ENCODE assay signal across 9 cellular contexts in the genomic region with DNA sequence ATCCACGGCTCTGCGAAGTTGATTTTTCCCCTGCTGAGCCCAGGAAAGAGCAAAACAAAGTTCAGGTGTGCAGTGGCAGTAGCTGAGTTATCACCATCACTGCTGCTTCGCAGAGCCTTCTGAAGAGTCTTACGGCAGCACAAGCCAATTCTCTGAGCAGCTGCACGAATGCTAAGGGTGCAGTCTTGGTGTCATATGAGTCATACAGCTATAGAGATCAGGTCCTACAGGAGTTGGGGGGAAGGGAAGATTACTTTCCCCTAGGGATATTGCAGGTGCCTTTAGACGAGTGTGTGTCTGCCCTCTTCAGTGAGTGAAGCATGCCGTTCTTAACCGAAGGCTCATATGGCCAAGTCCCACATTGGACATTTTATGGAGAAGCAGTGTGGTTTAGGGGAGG.
DNase-seq lines count a peak whose midpoint lies in the region; ATAC-seq and TF ChIP-seq lines count a peak whose summit lies in the region.
"Had no signal": no experiment of that assay in that cellular context is flagged by ENCODE, and none has a peak within 500 bp of the region (broad histone marks: within the 10 kb centered on the region; RNA-seq: fewer than 3 reads in every experiment).

No MANE protein-coding gene starts in this region.

- H3K4me1 Mint-ChIP-seq in stimulated activated memory B cell treated with anti-CD40 and anti-IgM and Interleukin-4, amounts not matched to agents 10 μg/mL and 1 μg/mL and 100 μg/mL, for 72 hours = peaks cover 20% of the 10 kb centered on the region
- peaks cover 2% of the 10 kb centered on the region for H3K4me1 Mint-ChIP-seq in CD14-positive monocyte

- ATAC-seq in HG02763 (IDR thresholded peaks at IDR 0.05; ENCODE audit: unreplicated experiment) = peak; percentile 34
- peak; percentile 81 for ATAC-seq in stimulated activated memory B cell treated with anti-CD40 and anti-IgM and Interleukin-4, amounts not matched to agents 10 μg/mL and 1 μg/mL and 100 μg/mL, for 72 hours

- no peak overlapping the region for H3K27ac Mint-ChIP-seq in stimulated activated memory B cell treated with anti-CD40 and anti-IgM and Interleukin-4, amounts not matched to agents 10 μg/mL and 1 μg/mL and 100 μg/mL, for 72 hours
- H3K27ac Mint-ChIP-seq in CD14-positive monocyte = no peak overlapping the region
- H3K27ac Mint-ChIP-seq: T-helper 1 cell treated with Interleukin-12 subunit alpha and Interleukin-12 subunit beta and Interleukin-4 antibody, amounts not matched to agents 30 μg/mL and 1 μg/mL, for 36 hours had no signal

- no peaks in the 10 kb centered on the region for H3K9me3 Mint-ChIP-seq in stimulated activated memory B cell treated with anti-CD40 and anti-IgM and Interleukin-4, amounts not matched to agents 10 μg/mL and 1 μg/mL and 100 μg/mL, for 72 hours
- H3K9me3 Mint-ChIP-seq in CD14-positive monocyte = no peaks in the 10 kb centered on the region
- H3K9me3 Mint-ChIP-seq: T-helper 1 cell treated with Interleukin-12 subunit alpha and Interleukin-12 subunit beta and Interleukin-4 antibody, amounts not matched to agents 30 μg/mL and 1 μg/mL, for 36 hours had no signal

- in situ Hi-C loops in HAP-1 (cut with MboI; ENCODE audit: low sequenced_read_pairs) = no loop called here

- H3K36me3 ChIP-seq in HAP-1 (replicated peaks) = no peaks in the 10 kb centered on the region

- peaks cover 29% of the 10 kb centered on the region for H3K36me3 Mint-ChIP-seq in stimulated activated memory B cell treated with anti-CD40 and anti-IgM and Interleukin-4, amounts not matched to agents 10 μg/mL and 1 μg/mL and 100 μg/mL, for 72 hours
- H3K36me3 Mint-ChIP-seq in CD14-positive monocyte = peaks cover 28 to 31% of the 10 kb centered on the region in 2 donors

- H3K4me3 Mint-ChIP-seq in stimulated activated memory B cell treated with anti-CD40 and anti-IgM and Interleukin-4, amounts not matched to agents 10 μg/mL and 1 μg/mL and 100 μg/mL, for 72 hours = no peak overlapping the region
- H3K4me3 Mint-ChIP-seq in CD14-positive monocyte = no peak overlapping the region
- H3K4me3 Mint-ChIP-seq: T-helper 1 cell treated with Interleukin-12 subunit alpha and Interleukin-12 subunit beta and Interleukin-4 antibody, amounts not matched to agents 30 μg/mL and 1 μg/mL, for 36 hours had no signal

- H3K9me3 ChIP-seq in HAP-1 = no peaks in the 10 kb centered on the region

- H3K4me3 ChIP-seq in HAP-1 = no peak overlapping the region

- intact Hi-C loops in CD14-positive monocyte (cut with micrococcal nuclease) = no loop called here

- TF ChIP-seq CTCF in CD14-positive monocyte (IDR thresholded peaks at IDR 0.05) = no peak

- no peaks in the 10 kb centered on the region for H3K27me3 Mint-ChIP-seq in stimulated activated memory B cell treated with anti-CD40 and anti-IgM and Interleukin-4, amounts not matched to agents 10 μg/mL and 1 μg/mL and 100 μg/mL, for 72 hours
- peaks cover 0 to 4% (median 1%) of the 10 kb centered on the region in 3 donors for H3K27me3 Mint-ChIP-seq in CD14-positive monocyte (ENCODE audit: low read depth in 3 of 3)

- peaks cover 12% of the 10 kb centered on the region for H3K4me1 ChIP-seq in HAP-1

- DNase-seq in activated gamma-delta T cell treated with Interleukin-2 at 50 U/mL for 16 hours (peak; percentile 20), activated gamma-delta T cell (lab: John Stamatoyannopoulos, UW) (no peak), NCI-H187 (lab: John Stamatoyannopoulos, UW) (peak; percentile 28 to 64), SHP77 treated with DMSO at 0.1 percent for 48 hours (lab: John Stamatoyannopoulos, UW) (no peak), CD14-positive monocyte (ENCODE audit: low spot score) (no peak), HAP-1 (ENCODE audit: low spot score in 2 of 2) (no peak)

- H3K27me3 ChIP-seq in HAP-1 (ENCODE audit: low read depth) = no peaks in the 10 kb centered on the region

Comparison
In these comparisons a context has a peak if more than half of its experiments do, and no peak if none do; other contexts are left out.
1. DNase-seq: peak in activated gamma-delta T cell treated with Interleukin-2 at 50 U/mL for 16 hours (single experiment) and NCI-H187 (2 of 2); none in activated gamma-delta T cell (single experiment), SHP77 treated with DMSO at 0.1 percent for 48 hours (single experiment), CD14-positive monocyte (single experiment) and HAP-1 (0 of 2).